Comparison of ENCODE assay signal across 1 cellular context in the genomic region with DNA sequence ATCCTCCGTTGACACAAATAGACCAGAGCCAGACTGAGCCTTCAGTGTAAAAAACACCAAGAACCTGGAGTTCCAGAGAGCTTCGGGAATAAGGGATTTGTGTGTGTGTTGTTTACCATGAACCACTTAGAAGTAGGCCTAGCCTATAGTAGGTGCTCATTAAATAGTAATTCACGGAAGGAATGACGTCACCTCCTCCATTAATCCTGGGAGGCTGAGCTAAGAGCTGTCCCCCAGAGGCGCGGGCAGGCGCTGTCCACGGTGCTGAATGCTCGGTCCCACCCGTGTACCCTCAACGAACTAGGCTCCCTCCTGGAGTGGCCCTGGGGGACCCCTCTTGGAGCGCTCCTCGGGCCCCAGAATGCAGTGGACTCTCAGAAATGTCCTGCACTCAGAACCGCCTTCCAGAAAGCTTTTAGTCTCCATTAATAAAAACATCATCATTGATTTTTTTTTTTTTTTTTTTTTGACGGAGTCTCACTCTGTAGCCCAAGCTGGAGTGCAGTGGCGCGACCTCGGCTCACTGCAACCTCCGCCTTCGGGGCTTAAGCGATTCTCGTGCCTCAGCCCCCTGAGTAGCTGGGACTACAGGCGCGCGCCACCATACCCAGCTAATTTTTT.
A peak's percentile ranks its signal among the peaks of the same experiment; 100 is the strongest.
TF ChIP-seq lines count a peak whose summit lies in the region.

No MANE protein-coding gene starts in this region.

TF ChIP-seq in K562, 482 proteins besides CTCF, POLR2A, EP300 and RAD21 (continued from another document and continues in another):
- TF ChIP-seq, protein P1, sequence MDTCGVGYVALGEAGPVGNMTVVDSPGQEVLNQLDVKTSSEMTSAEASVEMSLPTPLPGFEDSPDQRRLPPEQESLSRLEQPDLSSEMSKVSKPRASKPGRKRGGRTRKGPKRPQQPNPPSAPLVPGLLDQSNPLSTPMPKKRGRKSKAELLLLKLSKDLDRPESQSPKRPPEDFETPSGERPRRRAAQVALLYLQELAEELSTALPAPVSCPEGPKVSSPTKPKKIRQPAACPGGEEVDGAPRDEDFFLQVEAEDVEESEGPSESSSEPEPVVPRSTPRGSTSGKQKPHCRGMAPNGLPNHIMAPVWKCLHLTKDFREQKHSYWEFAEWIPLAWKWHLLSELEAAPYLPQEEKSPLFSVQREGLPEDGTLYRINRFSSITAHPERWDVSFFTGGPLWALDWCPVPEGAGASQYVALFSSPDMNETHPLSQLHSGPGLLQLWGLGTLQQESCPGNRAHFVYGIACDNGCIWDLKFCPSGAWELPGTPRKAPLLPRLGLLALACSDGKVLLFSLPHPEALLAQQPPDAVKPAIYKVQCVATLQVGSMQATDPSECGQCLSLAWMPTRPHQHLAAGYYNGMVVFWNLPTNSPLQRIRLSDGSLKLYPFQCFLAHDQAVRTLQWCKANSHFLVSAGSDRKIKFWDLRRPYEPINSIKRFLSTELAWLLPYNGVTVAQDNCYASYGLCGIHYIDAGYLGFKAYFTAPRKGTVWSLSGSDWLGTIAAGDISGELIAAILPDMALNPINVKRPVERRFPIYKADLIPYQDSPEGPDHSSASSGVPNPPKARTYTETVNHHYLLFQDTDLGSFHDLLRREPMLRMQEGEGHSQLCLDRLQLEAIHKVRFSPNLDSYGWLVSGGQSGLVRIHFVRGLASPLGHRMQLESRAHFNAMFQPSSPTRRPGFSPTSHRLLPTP (IDR thresholded peaks at IDR 0.05; ENCODE audit: borderline replicate concordance, extremely low read depth, insufficient read length), result no peak
- TF ChIP-seq, protein P2, sequence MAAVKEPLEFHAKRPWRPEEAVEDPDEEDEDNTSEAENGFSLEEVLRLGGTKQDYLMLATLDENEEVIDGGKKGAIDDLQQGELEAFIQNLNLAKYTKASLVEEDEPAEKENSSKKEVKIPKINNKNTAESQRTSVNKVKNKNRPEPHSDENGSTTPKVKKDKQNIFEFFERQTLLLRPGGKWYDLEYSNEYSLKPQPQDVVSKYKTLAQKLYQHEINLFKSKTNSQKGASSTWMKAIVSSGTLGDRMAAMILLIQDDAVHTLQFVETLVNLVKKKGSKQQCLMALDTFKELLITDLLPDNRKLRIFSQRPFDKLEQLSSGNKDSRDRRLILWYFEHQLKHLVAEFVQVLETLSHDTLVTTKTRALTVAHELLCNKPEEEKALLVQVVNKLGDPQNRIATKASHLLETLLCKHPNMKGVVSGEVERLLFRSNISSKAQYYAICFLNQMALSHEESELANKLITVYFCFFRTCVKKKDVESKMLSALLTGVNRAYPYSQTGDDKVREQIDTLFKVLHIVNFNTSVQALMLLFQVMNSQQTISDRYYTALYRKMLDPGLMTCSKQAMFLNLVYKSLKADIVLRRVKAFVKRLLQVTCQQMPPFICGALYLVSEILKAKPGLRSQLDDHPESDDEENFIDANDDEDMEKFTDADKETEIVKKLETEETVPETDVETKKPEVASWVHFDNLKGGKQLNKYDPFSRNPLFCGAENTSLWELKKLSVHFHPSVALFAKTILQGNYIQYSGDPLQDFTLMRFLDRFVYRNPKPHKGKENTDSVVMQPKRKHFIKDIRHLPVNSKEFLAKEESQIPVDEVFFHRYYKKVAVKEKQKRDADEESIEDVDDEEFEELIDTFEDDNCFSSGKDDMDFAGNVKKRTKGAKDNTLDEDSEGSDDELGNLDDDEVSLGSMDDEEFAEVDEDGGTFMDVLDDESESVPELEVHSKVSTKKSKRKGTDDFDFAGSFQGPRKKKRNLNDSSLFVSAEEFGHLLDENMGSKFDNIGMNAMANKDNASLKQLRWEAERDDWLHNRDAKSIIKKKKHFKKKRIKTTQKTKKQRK (IDR thresholded peaks at IDR 0.05; ENCODE audit: borderline replicate concordance, low read depth, low read length), result no peak
- TF ChIP-seq FOXJ3 (CRISPR knock-in tag; IDR thresholded peaks at IDR 0.05) (no peak), HMG20A (CRISPR knock-in tag; conservative IDR thresholded peaks at IDR 0.05) (no peak), CTBP1 (IDR thresholded peaks at IDR 0.05; ENCODE audit: borderline replicate concordance) (no peak), YY1 (IDR thresholded peaks at IDR 0.05; ENCODE audit: borderline replicate concordance in 1 of 3, control insufficient read depth in 1 of 3, extremely low read depth in 1 of 3, insufficient read depth in 3 of 3, insufficient read length in 1 of 3, insufficient replicate concordance in 2 of 3, low read depth in 1 of 3, low read length in 2 of 3) (peak in 2 of 3 experiments; percentile 45 to 78), ZNF408 (CRISPR knock-in tag; IDR thresholded peaks at IDR 0.05; ENCODE audit: low read depth) (no peak), NFE2 (IDR thresholded peaks at IDR 0.05; ENCODE audit: low read depth) (no peak), RBM34 (IDR thresholded peaks at IDR 0.05; ENCODE audit: borderline replicate concordance, insufficient read depth, low read length) (no peak), PCBP1 (IDR thresholded peaks at IDR 0.05; ENCODE audit: low read depth, low read length, poor library complexity, severe bottlenecking) (no peak), ZNF3 (CRISPR knock-in tag; IDR thresholded peaks at IDR 0.05) (no peak), SAFB2 (IDR thresholded peaks at IDR 0.05; ENCODE audit: borderline replicate concordance, low read depth, low read length, severe bottlenecking) (no peak), MBD2 (IDR thresholded peaks at IDR 0.05; ENCODE audit: borderline replicate concordance, low read depth) (no peak), ZBTB8A (IDR thresholded peaks at IDR 0.05; ENCODE audit: partially characterized antibody) (no peak)
- TF ChIP-seq, protein P3, sequence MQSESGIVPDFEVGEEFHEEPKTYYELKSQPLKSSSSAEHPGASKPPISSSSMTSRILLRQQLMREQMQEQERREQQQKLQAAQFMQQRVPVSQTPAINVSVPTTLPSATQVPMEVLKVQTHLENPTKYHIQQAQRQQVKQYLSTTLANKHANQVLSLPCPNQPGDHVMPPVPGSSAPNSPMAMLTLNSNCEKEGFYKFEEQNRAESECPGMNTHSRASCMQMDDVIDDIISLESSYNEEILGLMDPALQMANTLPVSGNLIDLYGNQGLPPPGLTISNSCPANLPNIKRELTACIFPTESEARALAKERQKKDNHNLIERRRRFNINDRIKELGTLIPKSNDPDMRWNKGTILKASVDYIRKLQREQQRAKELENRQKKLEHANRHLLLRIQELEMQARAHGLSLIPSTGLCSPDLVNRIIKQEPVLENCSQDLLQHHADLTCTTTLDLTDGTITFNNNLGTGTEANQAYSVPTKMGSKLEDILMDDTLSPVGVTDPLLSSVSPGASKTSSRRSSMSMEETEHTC (IDR thresholded peaks at IDR 0.05), result no peak
- TF ChIP-seq, protein P4, sequence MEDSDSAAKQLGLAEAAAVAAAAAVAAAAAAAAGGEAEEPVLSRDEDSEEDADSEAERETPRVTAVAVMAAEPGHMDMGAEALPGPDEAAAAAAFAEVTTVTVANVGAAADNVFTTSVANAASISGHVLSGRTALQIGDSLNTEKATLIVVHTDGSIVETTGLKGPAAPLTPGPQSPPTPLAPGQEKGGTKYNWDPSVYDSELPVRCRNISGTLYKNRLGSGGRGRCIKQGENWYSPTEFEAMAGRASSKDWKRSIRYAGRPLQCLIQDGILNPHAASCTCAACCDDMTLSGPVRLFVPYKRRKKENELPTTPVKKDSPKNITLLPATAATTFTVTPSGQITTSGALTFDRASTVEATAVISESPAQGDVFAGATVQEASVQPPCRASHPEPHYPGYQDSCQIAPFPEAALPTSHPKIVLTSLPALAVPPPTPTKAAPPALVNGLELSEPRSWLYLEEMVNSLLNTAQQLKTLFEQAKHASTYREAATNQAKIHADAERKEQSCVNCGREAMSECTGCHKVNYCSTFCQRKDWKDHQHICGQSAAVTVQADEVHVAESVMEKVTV (CRISPR knock-in tag; IDR thresholded peaks at IDR 0.05), result no peak
- TF ChIP-seq, protein P5, sequence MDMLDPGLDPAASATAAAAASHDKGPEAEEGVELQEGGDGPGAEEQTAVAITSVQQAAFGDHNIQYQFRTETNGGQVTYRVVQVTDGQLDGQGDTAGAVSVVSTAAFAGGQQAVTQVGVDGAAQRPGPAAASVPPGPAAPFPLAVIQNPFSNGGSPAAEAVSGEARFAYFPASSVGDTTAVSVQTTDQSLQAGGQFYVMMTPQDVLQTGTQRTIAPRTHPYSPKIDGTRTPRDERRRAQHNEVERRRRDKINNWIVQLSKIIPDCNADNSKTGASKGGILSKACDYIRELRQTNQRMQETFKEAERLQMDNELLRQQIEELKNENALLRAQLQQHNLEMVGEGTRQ (CRISPR knock-in tag; IDR thresholded peaks at IDR 0.05), result peak; percentile 17; the same call in 1 of the 2 replicates
- TF ChIP-seq, protein P6, sequence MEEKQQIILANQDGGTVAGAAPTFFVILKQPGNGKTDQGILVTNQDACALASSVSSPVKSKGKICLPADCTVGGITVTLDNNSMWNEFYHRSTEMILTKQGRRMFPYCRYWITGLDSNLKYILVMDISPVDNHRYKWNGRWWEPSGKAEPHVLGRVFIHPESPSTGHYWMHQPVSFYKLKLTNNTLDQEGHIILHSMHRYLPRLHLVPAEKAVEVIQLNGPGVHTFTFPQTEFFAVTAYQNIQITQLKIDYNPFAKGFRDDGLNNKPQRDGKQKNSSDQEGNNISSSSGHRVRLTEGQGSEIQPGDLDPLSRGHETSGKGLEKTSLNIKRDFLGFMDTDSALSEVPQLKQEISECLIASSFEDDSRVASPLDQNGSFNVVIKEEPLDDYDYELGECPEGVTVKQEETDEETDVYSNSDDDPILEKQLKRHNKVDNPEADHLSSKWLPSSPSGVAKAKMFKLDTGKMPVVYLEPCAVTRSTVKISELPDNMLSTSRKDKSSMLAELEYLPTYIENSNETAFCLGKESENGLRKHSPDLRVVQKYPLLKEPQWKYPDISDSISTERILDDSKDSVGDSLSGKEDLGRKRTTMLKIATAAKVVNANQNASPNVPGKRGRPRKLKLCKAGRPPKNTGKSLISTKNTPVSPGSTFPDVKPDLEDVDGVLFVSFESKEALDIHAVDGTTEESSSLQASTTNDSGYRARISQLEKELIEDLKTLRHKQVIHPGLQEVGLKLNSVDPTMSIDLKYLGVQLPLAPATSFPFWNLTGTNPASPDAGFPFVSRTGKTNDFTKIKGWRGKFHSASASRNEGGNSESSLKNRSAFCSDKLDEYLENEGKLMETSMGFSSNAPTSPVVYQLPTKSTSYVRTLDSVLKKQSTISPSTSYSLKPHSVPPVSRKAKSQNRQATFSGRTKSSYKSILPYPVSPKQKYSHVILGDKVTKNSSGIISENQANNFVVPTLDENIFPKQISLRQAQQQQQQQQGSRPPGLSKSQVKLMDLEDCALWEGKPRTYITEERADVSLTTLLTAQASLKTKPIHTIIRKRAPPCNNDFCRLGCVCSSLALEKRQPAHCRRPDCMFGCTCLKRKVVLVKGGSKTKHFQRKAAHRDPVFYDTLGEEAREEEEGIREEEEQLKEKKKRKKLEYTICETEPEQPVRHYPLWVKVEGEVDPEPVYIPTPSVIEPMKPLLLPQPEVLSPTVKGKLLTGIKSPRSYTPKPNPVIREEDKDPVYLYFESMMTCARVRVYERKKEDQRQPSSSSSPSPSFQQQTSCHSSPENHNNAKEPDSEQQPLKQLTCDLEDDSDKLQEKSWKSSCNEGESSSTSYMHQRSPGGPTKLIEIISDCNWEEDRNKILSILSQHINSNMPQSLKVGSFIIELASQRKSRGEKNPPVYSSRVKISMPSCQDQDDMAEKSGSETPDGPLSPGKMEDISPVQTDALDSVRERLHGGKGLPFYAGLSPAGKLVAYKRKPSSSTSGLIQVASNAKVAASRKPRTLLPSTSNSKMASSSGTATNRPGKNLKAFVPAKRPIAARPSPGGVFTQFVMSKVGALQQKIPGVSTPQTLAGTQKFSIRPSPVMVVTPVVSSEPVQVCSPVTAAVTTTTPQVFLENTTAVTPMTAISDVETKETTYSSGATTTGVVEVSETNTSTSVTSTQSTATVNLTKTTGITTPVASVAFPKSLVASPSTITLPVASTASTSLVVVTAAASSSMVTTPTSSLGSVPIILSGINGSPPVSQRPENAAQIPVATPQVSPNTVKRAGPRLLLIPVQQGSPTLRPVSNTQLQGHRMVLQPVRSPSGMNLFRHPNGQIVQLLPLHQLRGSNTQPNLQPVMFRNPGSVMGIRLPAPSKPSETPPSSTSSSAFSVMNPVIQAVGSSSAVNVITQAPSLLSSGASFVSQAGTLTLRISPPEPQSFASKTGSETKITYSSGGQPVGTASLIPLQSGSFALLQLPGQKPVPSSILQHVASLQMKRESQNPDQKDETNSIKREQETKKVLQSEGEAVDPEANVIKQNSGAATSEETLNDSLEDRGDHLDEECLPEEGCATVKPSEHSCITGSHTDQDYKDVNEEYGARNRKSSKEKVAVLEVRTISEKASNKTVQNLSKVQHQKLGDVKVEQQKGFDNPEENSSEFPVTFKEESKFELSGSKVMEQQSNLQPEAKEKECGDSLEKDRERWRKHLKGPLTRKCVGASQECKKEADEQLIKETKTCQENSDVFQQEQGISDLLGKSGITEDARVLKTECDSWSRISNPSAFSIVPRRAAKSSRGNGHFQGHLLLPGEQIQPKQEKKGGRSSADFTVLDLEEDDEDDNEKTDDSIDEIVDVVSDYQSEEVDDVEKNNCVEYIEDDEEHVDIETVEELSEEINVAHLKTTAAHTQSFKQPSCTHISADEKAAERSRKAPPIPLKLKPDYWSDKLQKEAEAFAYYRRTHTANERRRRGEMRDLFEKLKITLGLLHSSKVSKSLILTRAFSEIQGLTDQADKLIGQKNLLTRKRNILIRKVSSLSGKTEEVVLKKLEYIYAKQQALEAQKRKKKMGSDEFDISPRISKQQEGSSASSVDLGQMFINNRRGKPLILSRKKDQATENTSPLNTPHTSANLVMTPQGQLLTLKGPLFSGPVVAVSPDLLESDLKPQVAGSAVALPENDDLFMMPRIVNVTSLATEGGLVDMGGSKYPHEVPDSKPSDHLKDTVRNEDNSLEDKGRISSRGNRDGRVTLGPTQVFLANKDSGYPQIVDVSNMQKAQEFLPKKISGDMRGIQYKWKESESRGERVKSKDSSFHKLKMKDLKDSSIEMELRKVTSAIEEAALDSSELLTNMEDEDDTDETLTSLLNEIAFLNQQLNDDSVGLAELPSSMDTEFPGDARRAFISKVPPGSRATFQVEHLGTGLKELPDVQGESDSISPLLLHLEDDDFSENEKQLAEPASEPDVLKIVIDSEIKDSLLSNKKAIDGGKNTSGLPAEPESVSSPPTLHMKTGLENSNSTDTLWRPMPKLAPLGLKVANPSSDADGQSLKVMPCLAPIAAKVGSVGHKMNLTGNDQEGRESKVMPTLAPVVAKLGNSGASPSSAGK (IDR thresholded peaks at IDR 0.05), result no peak
